Comparison of ENCODE assay signal across 1 cellular context in the genomic region with DNA sequence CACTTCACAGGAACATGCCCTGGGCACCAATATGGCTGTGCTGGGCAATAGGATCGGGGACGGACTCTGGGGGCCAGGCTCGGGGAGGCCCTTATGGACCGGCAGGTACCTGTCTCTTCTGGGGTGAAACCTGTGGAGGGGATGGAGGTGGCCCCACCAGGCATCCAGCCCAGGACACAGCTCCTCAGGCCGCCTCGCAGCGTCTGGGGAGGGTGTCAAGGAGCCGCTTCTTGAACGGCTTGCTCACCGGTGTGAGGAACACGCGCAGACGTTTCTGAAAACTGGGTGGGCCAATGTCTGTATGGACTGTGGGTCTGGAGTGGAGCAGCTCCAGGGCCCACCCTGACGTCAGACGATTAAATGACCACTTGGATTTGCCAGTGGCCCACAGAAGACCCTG.
TF ChIP-seq lines count a peak whose summit lies in the region.

No MANE protein-coding gene starts in this region.

TF ChIP-seq in SK-N-SH, 30 proteins besides CTCF, POLR2A, EP300 and RAD21 (continued from another document):
- TF ChIP-seq ZBTB33 (IDR thresholded peaks at IDR 0.05; ENCODE audit: borderline replicate concordance, low read depth): no peak
